Comparison of ENCODE assay signal across 18 cellular contexts in genomic region chr11:77057938-77058474, GRCh38. TPM values are rescaled to one million over a fixed set of nuclear protein-coding genes. Genes with fewer than 3 reads are reported as not detected.
DNase-seq lines count a peak whose midpoint lies in the region; ATAC-seq and TF ChIP-seq lines count a peak whose summit lies in the region.
"Had no signal": no experiment of that assay in that cellular context is flagged by ENCODE, and none has a peak within 500 bp of the region (broad histone marks: within the 10 kb centered on the region; RNA-seq: fewer than 3 reads in every experiment).

No MANE protein-coding gene starts in this region.

- H3K4me1 Mint-ChIP-seq in endodermal cell (no peaks in the 10 kb centered on the region), type B pancreatic cell (ENCODE audit: unreplicated experiment) (no peaks in the 10 kb centered on the region)
- H3K4me1 Mint-ChIP-seq: CD4-positive, alpha-beta memory T cell had no signal

- H3K36me3 Mint-ChIP-seq in endodermal cell (ENCODE audit: low read depth) (no peaks in the 10 kb centered on the region), type B pancreatic cell (no peaks in the 10 kb centered on the region)

- no peak overlapping the region for H3K27ac Mint-ChIP-seq in endodermal cell
- H3K27ac Mint-ChIP-seq in type B pancreatic cell, result no peak overlapping the region
- H3K27ac Mint-ChIP-seq: CD4-positive, alpha-beta memory T cell had no signal

- H3K27me3 ChIP-seq in endodermal cell (ENCODE audit: control insufficient read depth, insufficient read depth, low read length, poor library complexity, severe bottlenecking), result no peaks in the 10 kb centered on the region

- H3K4me3 Mint-ChIP-seq in endodermal cell (no peak overlapping the region), type B pancreatic cell (no peak overlapping the region)
- H3K4me3 Mint-ChIP-seq: CD4-positive, alpha-beta memory T cell had no signal

- peaks cover 32% of the 10 kb centered on the region for H3K9me3 Mint-ChIP-seq in endodermal cell
- H3K9me3 Mint-ChIP-seq in type B pancreatic cell, result no peaks in the 10 kb centered on the region

- peaks cover 19% of the 10 kb centered on the region for H3K27me3 Mint-ChIP-seq in endodermal cell (ENCODE audit: insufficient read depth)
- peaks cover 10% of the 10 kb centered on the region for H3K27me3 Mint-ChIP-seq in type B pancreatic cell

- H3K4me1 ChIP-seq in endodermal cell (ENCODE audit: control insufficient read depth, insufficient read depth, low read length), result no peaks in the 10 kb centered on the region

- H3K9me3 ChIP-seq in endodermal cell (ENCODE audit: control insufficient read depth, low read length), result peaks cover 12% of the 10 kb centered on the region

- DNase-seq in endodermal cell (peak; percentile 10), left colon (no peak), type B pancreatic cell (ENCODE audit: extremely low spot score, unreplicated experiment) (peak; percentile 48), COR-L47 (lab: John Stamatoyannopoulos, UW) (no peak), activated T-cell treated with anti-CD3 and anti-CD28 coated beads for 4 hours (no peak)
- no peak for DNase-seq in stimulated activated CD4-positive, alpha-beta T cell treated with anti-CD3 and anti-CD28 coated beads, Interleukin-2, amount 100 ng/mL, for 48 hours
- DNase-seq: C1 segment of cervical spinal cord; CD4-positive, alpha-beta memory T cell; DMS153; DND-41; GM23248; H7; HCEC 1CT had no signal

- WGBS in endodermal cell (ENCODE audit: insufficient coverage in 1 of 2, insufficient read length in 1 of 2), 2 experiments, result 89% methylated on average over 3 to 9 of the region's 9 CpGs

- H3K27ac ChIP-seq in endodermal cell (ENCODE audit: low read depth, low read length), result no peak overlapping the region
- H3K27ac ChIP-seq: GM23248 had no signal

- no peak overlapping the region for H3K4me3 ChIP-seq in endodermal cell (ENCODE audit: low read length)
- H3K4me3 ChIP-seq: GM23248 had no signal

- peak; percentile 19 for ATAC-seq in left colon

- H3K36me3 ChIP-seq in endodermal cell (ENCODE audit: control insufficient read depth, insufficient read depth, low read length), result no peaks in the 10 kb centered on the region

- no peak overlapping the region for H3K9ac ChIP-seq in endodermal cell (ENCODE audit: extremely low read depth, low read length, poor library complexity, severe bottlenecking)
- H3K9ac ChIP-seq: GM23248 had no signal

- TF ChIP-seq CTCF in endodermal cell (conservative IDR thresholded peaks at IDR 0.05) (no peak), type B pancreatic cell (conservative IDR thresholded peaks at IDR 0.05) (no peak)

- intact Hi-C loops in left colon (cut with DNase I, micrococcal nuclease), result no loop called here

RNA-seq across cellular contexts. Expression of gene CAPN5, which starts 8.8 kb away (rescaled TPM):
- total RNA-seq in endodermal cell (10 to 100 TPM; 17.5 to 21.5 TPM), left colon (100 to 1,000 TPM; 219 to 339 TPM), type B pancreatic cell (ENCODE audit: low replicate concordance) (17.9 and 18.8 TPM in 2 replicates)
- polyA plus RNA-seq in endodermal cell (2013, experiment 1 of 2), result 12.3 TPM
- 14.8 TPM for polyA plus RNA-seq in endodermal cell (2013, experiment 2 of 2)

RNA-seq across cellular contexts. Expression of gene B3GNT6, which starts 23.8 kb away (rescaled TPM):
- total RNA-seq in endodermal cell (not detected), left colon (100 to 1,000 TPM; 107 to 134 TPM), type B pancreatic cell (ENCODE audit: low replicate concordance) (0.29 and 0.39 TPM in 2 replicates)
- not detected for polyA plus RNA-seq in endodermal cell (2013, experiment 1 of 2)
- polyA plus RNA-seq in endodermal cell (2013, experiment 2 of 2), result not detected
- total RNA-seq: A172; A673; Caco-2; CD4-positive, alpha-beta memory T cell; GM23248; H1; H7 had no signal
- polyA plus RNA-seq: BJ; CD4-positive, alpha-beta memory T cell; GM23248 had no signal

RNA-seq across cellular contexts. Expression of gene OMP, which starts 44.6 kb away (rescaled TPM):
- 1 to 10 TPM; 1.6 to 1.7 TPM for total RNA-seq in endodermal cell
- polyA plus RNA-seq in endodermal cell (2013, experiment 1 of 2), result not detected
- not detected for polyA plus RNA-seq in endodermal cell (2013, experiment 2 of 2)
- total RNA-seq in left colon, result 10 to 100 TPM in 1 of 2 donors, 1 to 10 TPM in 1; 7.1 to 11.9 TPM
- total RNA-seq in type B pancreatic cell (ENCODE audit: low replicate concordance), result 0.86 and 0.94 TPM in 2 replicates
- total RNA-seq: A172, A673, GM23248, H1, H7 had no signal
- polyA plus RNA-seq: BJ; CD4-positive, alpha-beta memory T cell; GM23248; H1 had no signal

Comparison
In these comparisons a context has a peak if more than half of its experiments do, and no peak if none do; other contexts are left out.
1. DNase-seq: peak in endodermal cell (single experiment) and type B pancreatic cell (single experiment); none in left colon (0 of 2), stimulated activated CD4-positive, alpha-beta T cell treated with anti-CD3 and anti-CD28 coated beads, Interleukin-2, amount 100 ng/mL, for 48 hours (0 of 2), COR-L47 (single experiment) and activated T-cell treated with anti-CD3 and anti-CD28 coated beads for 4 hours (single experiment).
2. RNA of gene CAPN5, which starts 8.8 kb away (total RNA-seq): 219 to 339 TPM in left colon; 17.5 to 21.5 TPM in endodermal cell and 17.9 to 18.8 TPM in type B pancreatic cell; every median in the first group is over 4 times any median in the second.
3. RNA of gene B3GNT6, which starts 23.8 kb away (total RNA-seq): 107 to 134 TPM in left colon; 0.29 to 0.39 TPM in type B pancreatic cell and not detected in endodermal cell; every median in the first group is over 10 times any median in the second.